ENCODE assay signal across 34 cellular contexts in the genomic region with DNA sequence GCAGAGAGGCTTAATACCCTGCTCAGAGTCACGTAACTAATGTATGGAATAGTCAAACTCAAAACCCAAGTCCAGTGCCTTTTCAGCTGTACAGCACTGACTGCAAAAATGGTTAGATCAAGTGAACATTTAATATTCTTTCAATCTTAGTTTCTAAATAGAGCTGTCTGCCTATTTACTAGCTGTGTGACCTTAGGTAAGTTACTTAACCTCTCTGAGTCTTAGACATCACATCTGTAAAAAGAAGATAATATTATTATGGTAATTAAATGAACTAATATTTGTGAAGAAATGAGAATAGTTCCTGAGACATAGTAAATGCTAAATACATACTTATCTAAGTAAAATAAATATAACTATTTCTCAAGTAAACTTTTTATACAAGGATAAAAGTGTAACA.
"Had no signal": no experiment of that assay in that cellular context is flagged by ENCODE, and none has a peak within 500 bp of the region (broad histone marks: within the 10 kb centered on the region; RNA-seq: fewer than 3 reads in every experiment).

No MANE protein-coding gene starts in this region.

- DNase-seq: activated effector memory CD4-positive, alpha-beta T cell treated with anti-CD3 and anti-CD28 coated beads, Interleukin-2, amount 50 U/mL, for 16 hours; activated effector memory CD4-positive, alpha-beta T cell treated with Interleukin-2 at 50 U/mL for 16 hours; activated gamma-delta T cell; activated gamma-delta T cell treated with Interleukin-2 at 50 U/mL for 16 hours; activated naive CD4-positive, alpha-beta T cell; activated naive CD4-positive, alpha-beta T cell treated with anti-CD3 and anti-CD28 coated beads for 36 hours; activated naive CD4-positive, alpha-beta T cell treated with anti-CD3 and anti-CD28 coated beads, Interleukin-2, amount 10 ng/mL, durations not matched to agents 7 days and 5 days; activated naive CD4-positive, alpha-beta T cell treated with anti-CD3 and anti-CD28 coated beads, Interleukin-2, amount 50 U/mL, for 16 hours; activated naive CD4-positive, alpha-beta T cell treated with Interleukin-2 at 50 U/mL for 16 hours; activated naive CD8-positive, alpha-beta T cell treated with anti-CD3 and anti-CD28 coated beads for 36 hours; activated naive CD8-positive, alpha-beta T cell treated with anti-CD3 and anti-CD28 coated beads, Interleukin-2, amount 10 ng/mL, durations not matched to agents 7 days and 5 days; activated naive CD8-positive, alpha-beta T cell treated with anti-CD3 and anti-CD28 coated beads, Interleukin-2, amount 50 U/mL, for 24 hours; activated T-cell treated with anti-CD3 and anti-CD28 coated beads, Interleukin-2, amount 50 U/mL, for 1 hour; activated T-cell treated with anti-CD3 and anti-CD28 coated beads, Interleukin-2, amount 50 U/mL, for 24 hours; activated T-cell treated with anti-CD3 and anti-CD28 coated beads, Interleukin-2, amount 50 U/mL, for 4 hours; activated T-cell treated with anti-CD3 and anti-CD28 coated beads, Interleukin-2, amount 50 U/mL, for 48 hours; activated T-cell treated with anti-CD3 and anti-CD28 coated beads, Interleukin-2, amount 50 U/mL, for 72 hours; adrenal gland; amniotic stem cell; amygdala; anterior cingulate cortex; aorta; body of pancreas; brain microvascular endothelial cell; caudate nucleus; central memory CD4-positive, alpha-beta T cell; cerebellar nuclear complex had no signal

- H3K9me3 ChIP-seq: adrenal gland, ascending aorta, body of pancreas, breast epithelium had no signal

- H3K27ac ChIP-seq: adrenal gland, ascending aorta, body of pancreas, brain microvascular endothelial cell, breast epithelium, cardiac muscle cell had no signal

- H3K27me3 ChIP-seq: adrenal gland, ascending aorta, body of pancreas, brain microvascular endothelial cell, breast epithelium, cardiac muscle cell had no signal

- FAIRE-seq: astrocyte, bronchial epithelial cell had no signal

- H3K36me3 ChIP-seq: adrenal gland, ascending aorta, brain microvascular endothelial cell, breast epithelium, cardiac muscle cell had no signal

- ATAC-seq: activated naive CD4-positive, alpha-beta T cell treated with anti-CD3 and anti-CD28 coated beads, Interleukin-2, amount 50 U/mL, for 72 hours; activated naive CD8-positive, alpha-beta T cell treated with anti-CD3 and anti-CD28 coated beads, Interleukin-2, amount 50 U/mL, for 24 hours; activated T-cell treated with anti-CD3 and anti-CD28 coated beads, Interleukin-2, amount 50 U/mL, for 4 hours; activated T-cell treated with anti-CD3 and anti-CD28 coated beads, Interleukin-2, amount 50 U/mL, for 72 hours; activated T-helper 17 cell treated with anti-CD3 and anti-CD28 coated beads, Interleukin-2, amount 50 U/mL, for 72 hours; body of pancreas had no signal

- H3K4me3 ChIP-seq: adrenal gland, ascending aorta, body of pancreas, breast epithelium, cardiac muscle cell had no signal

- H3K4me1 ChIP-seq: adrenal gland, ascending aorta, breast epithelium had no signal
